Comparison of ENCODE assay signal across 22 cellular contexts in the genomic region with DNA sequence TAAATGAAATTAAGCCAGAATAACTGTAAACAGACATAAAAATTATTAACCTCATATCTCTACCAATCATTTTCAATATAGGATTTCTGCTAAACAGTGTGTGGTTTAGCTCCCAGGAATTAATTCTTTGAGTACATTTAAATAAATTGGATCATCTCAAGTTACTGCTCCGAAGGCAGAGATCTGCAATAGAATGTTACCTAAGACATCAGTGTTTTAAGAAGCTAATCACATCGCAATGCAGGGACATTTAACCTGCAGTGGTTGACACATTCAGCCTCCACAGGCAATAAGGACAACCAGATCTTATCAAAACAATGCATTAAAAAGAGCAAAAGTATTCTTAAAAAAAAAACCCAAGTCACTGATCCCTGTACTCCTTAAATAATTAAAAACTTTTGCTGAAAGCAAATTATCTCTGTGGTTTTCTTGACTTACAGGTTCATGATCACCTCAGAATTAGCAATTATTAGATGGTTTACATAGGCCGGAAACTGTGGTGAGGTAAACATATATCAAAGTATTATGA.
"Had no signal": no experiment of that assay in that cellular context is flagged by ENCODE, and none has a peak within 500 bp of the region (broad histone marks: within the 10 kb centered on the region; RNA-seq: fewer than 3 reads in every experiment).

No MANE protein-coding gene starts in this region.

- H3K27me3 ChIP-seq: brain microvascular endothelial cell, cardiac muscle cell had no signal

- H3K36me3 ChIP-seq: brain microvascular endothelial cell, cardiac muscle cell, WERI-Rb-1 had no signal

- DNase-seq: activated CD4-positive, alpha-beta memory T cell treated with anti-CD3 and anti-CD28 coated beads, Interleukin-2, amount 10 ng/mL, durations not matched to agents 7 days and 5 days; activated CD4-positive, alpha-beta T cell treated with anti-CD3 and anti-CD28 coated beads for 36 hours; activated CD4-positive, alpha-beta T cell treated with anti-CD3 and anti-CD28 coated beads, Interleukin-2, amount 50 U/mL, for 1 hour; activated gamma-delta T cell; activated naive CD4-positive, alpha-beta T cell treated with anti-CD3 and anti-CD28 coated beads for 36 hours; activated T-cell treated with anti-CD3 and anti-CD28 coated beads for 4 hours; activated T-cell treated with anti-CD3 and anti-CD28 coated beads, Interleukin-2, amount 50 U/mL, for 48 hours; amygdala; brain microvascular endothelial cell; Karpas-422; MM.1S; NCI-H1105 treated with DMSO at 0.1 percent for 48 hours; NCI-H1436 treated with DMSO at 0.1 percent for 48 hours; NCI-H187; NCI-H2081; NCI-H345; NCI-H510A; SIG-M5; T-helper 1 cell; WERI-Rb-1 had no signal

- H3K27ac ChIP-seq: brain microvascular endothelial cell, cardiac muscle cell, WERI-Rb-1 had no signal

- H3K4me3 ChIP-seq: cardiac muscle cell, K562 had no signal
